In the genomic region with DNA sequence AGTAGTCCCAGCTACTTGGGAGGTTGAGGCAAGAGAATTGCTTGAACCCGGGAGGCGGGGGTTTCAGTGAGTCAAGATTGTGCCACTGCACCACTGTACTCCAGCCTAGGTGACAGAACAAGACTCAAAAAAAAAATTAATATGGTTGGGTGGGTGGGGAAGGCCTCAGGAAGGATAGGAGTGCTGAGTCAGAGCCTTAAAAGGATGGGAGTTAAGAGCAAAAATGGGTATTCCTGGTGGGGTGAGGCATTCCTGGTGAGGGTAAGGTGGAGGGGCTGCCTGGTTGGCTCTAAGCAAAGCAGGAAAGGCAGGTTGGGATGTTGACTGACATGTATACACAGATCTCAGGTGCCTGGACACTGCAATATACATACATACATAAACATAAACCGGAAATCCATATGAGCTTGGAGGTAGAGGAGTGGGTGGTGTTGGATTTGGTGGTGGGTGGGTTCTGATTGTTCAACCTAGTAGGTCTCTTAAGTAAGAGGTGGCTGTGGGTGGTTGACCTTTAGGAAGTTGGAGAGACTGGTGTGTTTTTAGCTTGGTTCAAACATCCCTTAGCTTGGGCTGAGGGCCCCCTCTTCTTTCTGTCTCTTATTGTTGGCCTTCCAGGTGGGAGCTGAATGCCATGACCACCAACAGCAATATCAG, we compare ENCODE assay signal across 11 cellular contexts. TPM values are rescaled to one million over a fixed set of nuclear protein-coding genes. Genes with fewer than 3 reads are reported as not detected.
DNase-seq lines count a peak whose midpoint lies in the region; ATAC-seq, FAIRE-seq and TF ChIP-seq lines count a peak whose summit lies in the region.
"Had no signal": no experiment of that assay in that cellular context is flagged by ENCODE, and none has a peak within 500 bp of the region (broad histone marks: within the 10 kb centered on the region; RNA-seq: fewer than 3 reads in every experiment).

No MANE protein-coding gene starts in this region.

- FAIRE-seq in K562 (lab: Jason Lieb, UNC) (no peak), small intestine (lab: Jason Lieb, UNC) (no peak)

- TF ChIP-seq EP300 in K562 (IDR thresholded peaks at IDR 0.05; ENCODE audit: low read length) = no peak

- TF ChIP-seq CTCF in C4-2B (conservative IDR thresholded peaks at IDR 0.05) (no peak), HFFc6 (IDR thresholded peaks at IDR 0.05) (no peak), K562 (IDR thresholded peaks at IDR 0.05 in 2 of 3, conservative IDR thresholded peaks at IDR 0.05 in 1 of 3; ENCODE audit: insufficient read depth in 2 of 3, low read depth in 1 of 3, low read length in 3 of 3) (no peak), nephron (IDR thresholded peaks at IDR 0.05; ENCODE audit: unreplicated experiment in 3 of 3) (no peak)

- POLR2A ChIA-PET in K562 (lab: Yijun Ruan, JAX) = interaction anchor here (0.6 to 2.5 kb wide), 9 partner anchors 9 to 894 kb away, joined by 3 to 17 read pairs (median 4); a partner anchor contains a TSS

- H4K20me1 ChIP-seq in K562 (replicated peaks; ENCODE audit: control insufficient read depth, insufficient read depth, low read length) = no peaks in the 10 kb centered on the region

- H3K27ac Mint-ChIP-seq in HFFc6 (peak overlapping the region; percentile 66), nephron (peak overlapping the region; percentile 93 to 97 (median 96))

- no peak for TF ChIP-seq RAD21 in K562 (CRISPR knock-in tag; conservative IDR thresholded peaks at IDR 0.05 in 1 of 2, IDR thresholded peaks at IDR 0.05 in 1 of 2)

- H3K4me3 ChIP-seq in K562 (no peak overlapping the region), small intestine (ENCODE audit: low read depth in 1 of 2, low read length in 2 of 2) (no peak overlapping the region)

- peak overlapping the region; percentile 100 for H3K4me2 ChIP-seq in K562 (ENCODE audit: insufficient read depth, low read length)

- H3K36me3 Mint-ChIP-seq in HFFc6 (ENCODE audit: low read depth) (peaks cover 29% of the 10 kb centered on the region), nephron (ENCODE audit: low read depth) (peaks cover 43% of the 10 kb centered on the region)

- no peak overlapping the region for H3K4me3 Mint-ChIP-seq in HFFc6
- peak overlapping the region; percentile 86 to 98 (median 97) for H3K4me3 Mint-ChIP-seq in nephron

- H3K27me3 ChIP-seq in K562 (ENCODE audit: control insufficient read depth in 2 of 2, insufficient read depth in 2 of 2, low read length in 2 of 2) (no peaks in the 10 kb centered on the region), small intestine (ENCODE audit: control insufficient read depth in 2 of 2, insufficient read depth in 2 of 2, low read length in 2 of 2) (no peaks in the 10 kb centered on the region)
- H3K27me3 ChIP-seq: SJCRH30 had no signal

- intact Hi-C loops in K562 (cut with micrococcal nuclease) = no loop called here

- H3K79me2 ChIP-seq in K562 (ENCODE audit: control insufficient read depth, insufficient read depth, low read length) = peaks cover 65% of the 10 kb centered on the region

- H3K27me3 Mint-ChIP-seq in HFFc6 (ENCODE audit: insufficient read depth) (no peaks in the 10 kb centered on the region; the same call in none of the 2 replicates), nephron (ENCODE audit: low read depth) (peaks cover 3% of the 10 kb centered on the region)

- ATAC-seq in K562 (no peak), GM18498 (IDR thresholded peaks at IDR 0.05; ENCODE audit: unreplicated experiment) (no peak)

- DNase-seq in HFFc6 (no peak), K562 (ENCODE audit: extremely low read depth in 1 of 4, low spot score in 3 of 4) (no peak), hypothalamus (lab: John Stamatoyannopoulos, UW) (no peak), small intestine (no peak)
- no peak for DNase-seq in activated CD4-positive, alpha-beta T cell treated with anti-CD3 and anti-CD28 coated beads, Interleukin-2, amount 50 U/mL, for 4 hours
- DNase-seq: kidney glomerular epithelial cell, trophoblast cell had no signal

- H3K4me1 ChIP-seq in K562 (replicated peaks in 1 of 2; ENCODE audit: control insufficient read depth in 2 of 2, insufficient read depth in 2 of 2, low read length in 2 of 2) (peaks cover 41% of the 10 kb centered on the region in 2 experiments), small intestine (ENCODE audit: control insufficient read depth in 2 of 2, insufficient read depth in 1 of 2, low read depth in 1 of 2, low read length in 1 of 2) (peaks cover 0 to 4% of the 10 kb centered on the region in 2 donors)

- H3K36me3 ChIP-seq in K562 (ENCODE audit: control insufficient read depth, insufficient read depth, low read length) = peaks cover 75% of the 10 kb centered on the region
- peaks cover 4 to 7% of the 10 kb centered on the region in 2 donors for H3K36me3 ChIP-seq in small intestine (ENCODE audit: control insufficient read depth in 2 of 2, insufficient read depth in 2 of 2, low read length in 2 of 2)

- in situ Hi-C loops in K562 (cut with MboI) = no loop called here

- H3K4me1 Mint-ChIP-seq in HFFc6 (ENCODE audit: low read depth) (peaks cover 43% of the 10 kb centered on the region), nephron (peaks cover 43% of the 10 kb centered on the region)

- H3K9me1 ChIP-seq in K562 (ENCODE audit: control insufficient read depth, insufficient read depth, low read length) = no peaks in the 10 kb centered on the region

- TF ChIP-seq POLR2A in K562 (conservative IDR thresholded peaks at IDR 0.05) = no peak

- no peak overlapping the region for H2AFZ ChIP-seq in K562 (ENCODE audit: low read depth, low read length)

- CTCF ChIA-PET in K562 (lab: Yijun Ruan, JAX; ENCODE audit: low intra/inter-chr PET ratio) = no interaction called here

- peak overlapping the region; percentile 95; the same call in 1 of the 2 replicates for H3K27ac ChIP-seq in C4-2B
- peak overlapping the region; percentile 83 for H3K27ac ChIP-seq in K562 (ENCODE audit: extremely low read depth, low read depth, low read length)
- H3K27ac ChIP-seq in small intestine (ENCODE audit: low read depth in 1 of 2, low read length in 1 of 2) = no peak overlapping the region

- H3K9me3 Mint-ChIP-seq in HFFc6 = no peaks in the 10 kb centered on the region
- no peaks in the 10 kb centered on the region for H3K9me3 Mint-ChIP-seq in nephron

- H3K9me3 ChIP-seq in K562 (replicated peaks; ENCODE audit: control insufficient read depth, insufficient read depth, low read depth, low read length) (no peaks in the 10 kb centered on the region), small intestine (ENCODE audit: control insufficient read depth, low read depth) (no peaks in the 10 kb centered on the region)
- H3K9me3 ChIP-seq: SJCRH30 had no signal

- H3K9ac ChIP-seq in K562 (ENCODE audit: insufficient read depth in 1 of 2, low read depth in 2 of 2, low read length in 2 of 2) = peak overlapping the region; percentile 82 to 94; a peak in 1 of 4 replicates

- 89% methylated on average over 3 of the region's 3 CpGs for WGBS in K562 (ENCODE audit: insufficient coverage, low coverage, missing lambda C conversion rate)
- 93 to 97% (median 96%) methylated on average over 3 of the region's 3 CpGs for WGBS in small intestine, 3 donors

- no TSS peak for BruUV-seq in K562 (replicated peaks; lab: Mats Ljungman, UMichigan)

RNA-seq across cellular contexts. Expression of a gene that starts 1.2 kb away (rescaled TPM):
- 100 to 1,000 TPM in 2 of 6 experiments, 10 to 100 TPM in 4; 85.0 to 101 (median 96.4) TPM for total RNA-seq in HFFc6 (2021; fragmentation: NEBNext Ultra II Directional; extraction: Animal tissue kit (Norgen Biotek cat#: 25700))
- total RNA-seq in K562 (2011; cell fraction: chromatin; rRNA removed; ENCODE audit: low replicate concordance) = 51.0 and 53.5 TPM in 2 replicates
- total RNA-seq in K562 (2011; cell fraction: nucleolus; rRNA removed) = 31.8 and 33.4 TPM in 2 replicates
- total RNA-seq in K562 (2011; cell fraction: nucleoplasm; rRNA removed) = 45.2 and 57.8 TPM in 2 replicates
- total RNA-seq in K562 (2014; rRNA removed) (133 and 150 TPM in 2 replicates), K562 (2014; rRNA removed; fragmentation: Illumina TruSeq; extraction: Trizol) (138 and 143 TPM in 2 replicates), K562 (2015; rRNA removed; fragmentation: Illumina TruSeq; extraction: Trizol) (143 and 144 TPM in 2 replicates), K562 (2021) (101 TPM in 2 replicates)
- polyA plus RNA-seq in K562 (2011; rRNA removed) (68.4 and 83.5 TPM in 2 replicates), K562 (2014; fragmentation: Illumina TruSeq; extraction: Trizol) (93.6 and 114 TPM in 2 replicates), K562 (2014; fragmentation: Nextera tagmentation; extraction: Ambion mirVana) (10 to 100 TPM; 27.6 to 31.7 TPM), K562 (2014; rRNA removed) (129 and 132 TPM in 2 replicates), small intestine (10 to 100 TPM; 32.2 to 44.6 (median 39.4) TPM)
- 47.5 and 48.7 TPM in 2 replicates for polyA plus RNA-seq in K562 (2011; cell fraction: cytosol; rRNA removed)
- 27.9 and 28.0 TPM in 2 replicates for polyA plus RNA-seq in K562 (2011; cell fraction: nucleus; rRNA removed)
- polyA plus RNA-seq in K562 (2012) = 72.2 and 89.9 TPM in 2 replicates
- 84.8 and 92.8 TPM in 2 replicates for polyA minus RNA-seq in K562 (2011; rRNA and poly(A)+ RNA removed)
- polyA minus RNA-seq in K562 (2011; cell fraction: cytosol; rRNA and poly(A)+ RNA removed) = 31.9 and 35.8 TPM in 2 replicates
- 14.8 and 22.3 TPM in 2 replicates for polyA minus RNA-seq in K562 (2011; cell fraction: nucleus; rRNA and poly(A)+ RNA removed)

RNA-seq across cellular contexts. Expression of a gene that starts 6.1 kb away (rescaled TPM):
- total RNA-seq in HFFc6 (2021; fragmentation: NEBNext Ultra II Directional; extraction: Animal tissue kit (Norgen Biotek cat#: 25700)) = 10 to 100 TPM; 41.6 to 51.2 (median 45.9) TPM
- 17.4 and 46.6 TPM in 2 replicates for total RNA-seq in K562 (2011; cell fraction: chromatin; rRNA removed; ENCODE audit: low replicate concordance)
- total RNA-seq in K562 (2011; cell fraction: nucleolus; rRNA removed) = 40.4 and 42.0 TPM in 2 replicates
- total RNA-seq in K562 (2011; cell fraction: nucleoplasm; rRNA removed) = 37.5 and 44.4 TPM in 2 replicates
- 126 and 175 TPM in 2 replicates for total RNA-seq in K562 (2014; rRNA removed)
- 90.4 and 107 TPM in 2 replicates for total RNA-seq in K562 (2014; rRNA removed; fragmentation: Illumina TruSeq; extraction: Trizol)
- total RNA-seq in K562 (2015; rRNA removed; fragmentation: Illumina TruSeq; extraction: Trizol) = 100 and 104 TPM in 2 replicates
- 167 and 171 TPM in 2 replicates for total RNA-seq in K562 (2021)
- polyA plus RNA-seq in K562 (2011; rRNA removed) = 118 and 135 TPM in 2 replicates
- polyA plus RNA-seq in K562 (2011; cell fraction: cytosol; rRNA removed) = 185 and 218 TPM in 2 replicates
- 122 and 129 TPM in 2 replicates for polyA plus RNA-seq in K562 (2011; cell fraction: nucleus; rRNA removed)
- polyA plus RNA-seq in K562 (2012) = 136 and 151 TPM in 2 replicates
- polyA plus RNA-seq in K562 (2014; fragmentation: Illumina TruSeq; extraction: Trizol) = 159 and 168 TPM in 2 replicates
- 10 to 100 TPM in 1 of 2 experiments, 1 to 10 TPM in 1; 4.5 to 14.7 TPM for polyA plus RNA-seq in K562 (2014; fragmentation: Nextera tagmentation; extraction: Ambion mirVana)
- polyA plus RNA-seq in K562 (2014; rRNA removed) = 104 and 136 TPM in 2 replicates
- polyA minus RNA-seq in K562 (2011; rRNA and poly(A)+ RNA removed) = 82.2 and 107 TPM in 2 replicates
- 59.7 and 67.4 TPM in 2 replicates for polyA minus RNA-seq in K562 (2011; cell fraction: cytosol; rRNA and poly(A)+ RNA removed)
- 17.8 and 26.3 TPM in 2 replicates for polyA minus RNA-seq in K562 (2011; cell fraction: nucleus; rRNA and poly(A)+ RNA removed)
- 10 to 100 TPM; 72.4 to 78.0 (median 72.7) TPM for polyA plus RNA-seq in small intestine

RNA-seq across cellular contexts. Expression of a gene that starts 6.4 kb away (rescaled TPM):
- 100 to 1,000 TPM; 114 to 132 (median 118) TPM for total RNA-seq in HFFc6 (2021; fragmentation: NEBNext Ultra II Directional; extraction: Animal tissue kit (Norgen Biotek cat#: 25700))
- total RNA-seq in K562 (2011; cell fraction: chromatin; rRNA removed; ENCODE audit: low replicate concordance) = 15.3 and 36.8 TPM in 2 replicates
- 27.6 and 32.5 TPM in 2 replicates for total RNA-seq in K562 (2011; cell fraction: nucleolus; rRNA removed)
- 30.6 and 41.0 TPM in 2 replicates for total RNA-seq in K562 (2011; cell fraction: nucleoplasm; rRNA removed)
- total RNA-seq in K562 (2014; rRNA removed) (120 and 154 TPM in 2 replicates), K562 (2014; rRNA removed; fragmentation: Illumina TruSeq; extraction: Trizol) (126 and 153 TPM in 2 replicates), K562 (2015; rRNA removed; fragmentation: Illumina TruSeq; extraction: Trizol) (201 and 209 TPM in 2 replicates), K562 (2021) (86.8 and 91.5 TPM in 2 replicates)
- polyA plus RNA-seq in K562 (2011; rRNA removed) (119 and 138 TPM in 2 replicates), K562 (2014; fragmentation: Illumina TruSeq; extraction: Trizol) (156 and 199 TPM in 2 replicates), K562 (2014; fragmentation: Nextera tagmentation; extraction: Ambion mirVana) (100 to 1,000 TPM; 152 to 210 TPM), K562 (2014; rRNA removed) (141 and 143 TPM in 2 replicates), small intestine (10 to 100 TPM; 62.6 to 90.8 (median 76.9) TPM)
- polyA plus RNA-seq in K562 (2011; cell fraction: cytosol; rRNA removed) = 111 and 124 TPM in 2 replicates
- polyA plus RNA-seq in K562 (2011; cell fraction: nucleus; rRNA removed) = 44.3 and 46.6 TPM in 2 replicates
- 119 and 152 TPM in 2 replicates for polyA plus RNA-seq in K562 (2012)
- 75.7 and 85.3 TPM in 2 replicates for polyA minus RNA-seq in K562 (2011; rRNA and poly(A)+ RNA removed)
- polyA minus RNA-seq in K562 (2011; cell fraction: cytosol; rRNA and poly(A)+ RNA removed) = 24.2 and 36.6 TPM in 2 replicates
- 12.1 and 21.3 TPM in 2 replicates for polyA minus RNA-seq in K562 (2011; cell fraction: nucleus; rRNA and poly(A)+ RNA removed)

RNA-seq across cellular contexts. Expression of a gene that starts 33.5 kb away (rescaled TPM):
- 10 to 100 TPM; 33.7 to 50.3 (median 37.0) TPM for total RNA-seq in HFFc6 (2021; fragmentation: NEBNext Ultra II Directional; extraction: Animal tissue kit (Norgen Biotek cat#: 25700))
- total RNA-seq in K562 (2011; cell fraction: chromatin; rRNA removed; ENCODE audit: low replicate concordance) = 70.4 and 175 TPM in 2 replicates
- 86.6 and 96.7 TPM in 2 replicates for total RNA-seq in K562 (2011; cell fraction: nucleolus; rRNA removed)
- 50.5 and 66.0 TPM in 2 replicates for total RNA-seq in K562 (2011; cell fraction: nucleoplasm; rRNA removed)
- total RNA-seq in K562 (2014; rRNA removed) = 8.6 and 10.9 TPM in 2 replicates
- total RNA-seq in K562 (2014; rRNA removed; fragmentation: Illumina TruSeq; extraction: Trizol) = 3.7 and 4.8 TPM in 2 replicates
- 8.0 and 8.3 TPM in 2 replicates for total RNA-seq in K562 (2015; rRNA removed; fragmentation: Illumina TruSeq; extraction: Trizol)
- total RNA-seq in K562 (2021) = 13.5 and 14.7 TPM in 2 replicates
- 20.1 and 40.1 TPM in 2 replicates for polyA plus RNA-seq in K562 (2011; rRNA removed)
- 28.7 and 31.1 TPM in 2 replicates for polyA plus RNA-seq in K562 (2011; cell fraction: cytosol; rRNA removed)
- 166 and 186 TPM in 2 replicates for polyA plus RNA-seq in K562 (2011; cell fraction: nucleus; rRNA removed)
- polyA plus RNA-seq in K562 (2012) = 16.0 and 41.6 TPM in 2 replicates
- 10.2 and 10.4 TPM in 2 replicates for polyA plus RNA-seq in K562 (2014; fragmentation: Illumina TruSeq; extraction: Trizol)
- polyA plus RNA-seq in K562 (2014; fragmentation: Nextera tagmentation; extraction: Ambion mirVana) = under 1 TPM; 0.44 to 0.74 TPM
- 11.9 and 14.3 TPM in 2 replicates for polyA plus RNA-seq in K562 (2014; rRNA removed)
- 23.5 and 28.2 TPM in 2 replicates for polyA minus RNA-seq in K562 (2011; rRNA and poly(A)+ RNA removed)
- polyA minus RNA-seq in K562 (2011; cell fraction: cytosol; rRNA and poly(A)+ RNA removed) = 16.0 and 23.6 TPM in 2 replicates
- 33.4 and 49.4 TPM in 2 replicates for polyA minus RNA-seq in K562 (2011; cell fraction: nucleus; rRNA and poly(A)+ RNA removed)
- 1 to 10 TPM; 5.7 to 6.7 (median 6.7) TPM for polyA plus RNA-seq in small intestine

RNA-seq across cellular contexts. Expression of a gene that starts 35.8 kb away (rescaled TPM):
- 10 to 100 TPM; 37.7 to 50.7 (median 43.4) TPM for total RNA-seq in HFFc6 (2021; fragmentation: NEBNext Ultra II Directional; extraction: Animal tissue kit (Norgen Biotek cat#: 25700))
- total RNA-seq in K562 (2011; cell fraction: chromatin; rRNA removed; ENCODE audit: low replicate concordance) = 38.6 and 59.6 TPM in 2 replicates
- total RNA-seq in K562 (2011; cell fraction: nucleolus; rRNA removed) = 30.7 and 31.6 TPM in 2 replicates
- 27.2 and 28.7 TPM in 2 replicates for total RNA-seq in K562 (2011; cell fraction: nucleoplasm; rRNA removed)
- 45.2 and 50.5 TPM in 2 replicates for total RNA-seq in K562 (2014; rRNA removed)
- 35.3 and 36.3 TPM in 2 replicates for total RNA-seq in K562 (2014; rRNA removed; fragmentation: Illumina TruSeq; extraction: Trizol)
- total RNA-seq in K562 (2015; rRNA removed; fragmentation: Illumina TruSeq; extraction: Trizol) = 37.4 and 37.7 TPM in 2 replicates
- total RNA-seq in K562 (2021) = 45.3 and 45.5 TPM in 2 replicates
- polyA plus RNA-seq in K562 (2011; rRNA removed) = 55.5 and 63.3 TPM in 2 replicates
- 54.5 and 68.2 TPM in 2 replicates for polyA plus RNA-seq in K562 (2011; cell fraction: cytosol; rRNA removed)
- polyA plus RNA-seq in K562 (2011; cell fraction: nucleus; rRNA removed) = 67.6 and 72.7 TPM in 2 replicates
- 38.2 and 39.5 TPM in 2 replicates for polyA plus RNA-seq in K562 (2012)
- 68.8 and 96.1 TPM in 2 replicates for polyA plus RNA-seq in K562 (2014; fragmentation: Illumina TruSeq; extraction: Trizol)
- polyA plus RNA-seq in K562 (2014; fragmentation: Nextera tagmentation; extraction: Ambion mirVana) = 1 to 10 TPM; 1.3 to 1.9 TPM
- 36.6 and 38.4 TPM in 2 replicates for polyA plus RNA-seq in K562 (2014; rRNA removed)
- 68.3 and 79.2 TPM in 2 replicates for polyA minus RNA-seq in K562 (2011; rRNA and poly(A)+ RNA removed)
- polyA minus RNA-seq in K562 (2011; cell fraction: cytosol; rRNA and poly(A)+ RNA removed) = 33.3 and 34.8 TPM in 2 replicates
- 7.9 and 13.9 TPM in 2 replicates for polyA minus RNA-seq in K562 (2011; cell fraction: nucleus; rRNA and poly(A)+ RNA removed)
- polyA plus RNA-seq in small intestine = 10 to 100 TPM; 44.2 to 96.8 (median 46.7) TPM

Comparison
In these comparisons a context has a peak if more than half of its experiments do, and no peak if none do; other contexts are left out.
1. H3K27ac ChIP-seq: peak in C4-2B (single experiment) and K562 (single experiment); none in small intestine (0 of 2).